In the genomic region with DNA sequence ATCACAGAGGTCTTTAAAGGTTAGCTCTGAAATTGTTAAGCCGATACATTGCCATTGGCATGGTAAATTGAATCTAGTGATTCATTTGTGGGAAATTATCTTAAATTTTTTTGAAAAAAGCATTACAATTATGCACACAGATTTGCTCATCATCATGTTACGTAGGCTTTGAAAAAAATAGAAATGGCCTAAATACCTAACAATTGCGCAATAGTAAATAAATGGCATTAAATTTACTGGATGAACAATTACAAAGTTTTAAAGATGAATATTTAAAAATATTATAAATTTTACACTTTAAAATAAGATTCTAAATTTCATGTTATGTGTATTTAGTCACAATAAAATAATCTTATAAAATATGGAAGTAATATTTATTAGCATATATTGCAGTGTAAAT, we compare ENCODE assay signal across 29 cellular contexts.
"Had no signal": no experiment of that assay in that cellular context is flagged by ENCODE, and none has a peak within 500 bp of the region (broad histone marks: within the 10 kb centered on the region; RNA-seq: fewer than 3 reads in every experiment).

No MANE protein-coding gene starts in this region.

- H3K4me1 ChIP-seq: gastroesophageal sphincter, heart left ventricle, left ventricle myocardium inferior, lower lobe of right lung, psoas muscle, spleen, testis, tibial artery had no signal

- H3K4me1 Mint-ChIP-seq: naive thymus-derived CD8-positive, alpha-beta T cell; stimulated activated memory B cell treated with anti-CD40 and anti-IgM and Interleukin-4, amounts not matched to agents 10 μg/mL and 1 μg/mL and 100 μg/mL, for 72 hours had no signal

- FAIRE-seq: islet of Langerhans had no signal

- H3K9me3 ChIP-seq: gastroesophageal sphincter, lower lobe of right lung, psoas muscle, testis, tibial artery had no signal

- ATAC-seq: esophagus mucosa; gastroesophageal sphincter; heart left ventricle; left colon; lower lobe of right lung; naive thymus-derived CD8-positive, alpha-beta T cell; psoas muscle; right cardiac atrium; stimulated activated memory B cell treated with anti-CD40 and anti-IgM and Interleukin-4, amounts not matched to agents 10 μg/mL and 1 μg/mL and 100 μg/mL, for 72 hours; stimulated activated naive CD8-positive, alpha-beta T cell treated with anti-CD3 and anti-CD28 coated beads, Interleukin-15, Interleukin-2, amounts not matched to agents 100 U/mL and 50 U/mL, for 24 hours had no signal

- H3K4me3 Mint-ChIP-seq: naive thymus-derived CD8-positive, alpha-beta T cell; nephron progenitor cell; stimulated activated memory B cell treated with anti-CD40 and anti-IgM and Interleukin-4, amounts not matched to agents 10 μg/mL and 1 μg/mL and 100 μg/mL, for 72 hours; type B pancreatic cell had no signal

- H3K36me3 Mint-ChIP-seq: naive thymus-derived CD8-positive, alpha-beta T cell; stimulated activated memory B cell treated with anti-CD40 and anti-IgM and Interleukin-4, amounts not matched to agents 10 μg/mL and 1 μg/mL and 100 μg/mL, for 72 hours; type B pancreatic cell had no signal

- H3K27me3 ChIP-seq: gastroesophageal sphincter, heart left ventricle, spleen, testis, tibial artery had no signal

- H3K27ac Mint-ChIP-seq: naive thymus-derived CD8-positive, alpha-beta T cell; nephron progenitor cell; stimulated activated memory B cell treated with anti-CD40 and anti-IgM and Interleukin-4, amounts not matched to agents 10 μg/mL and 1 μg/mL and 100 μg/mL, for 72 hours; type B pancreatic cell had no signal

- H3K36me3 ChIP-seq: gastroesophageal sphincter, heart left ventricle, left ventricle myocardium inferior, lower lobe of right lung, spleen, tibial artery had no signal

- H3K27ac ChIP-seq: dorsolateral prefrontal cortex, epithelial cell of prostate, gastroesophageal sphincter, heart left ventricle, left ventricle myocardium inferior, lower lobe of right lung, psoas muscle, skin epidermis, spleen, testis, tibial artery had no signal

- DNase-seq: cortex of kidney; dorsolateral prefrontal cortex; effector CD4-positive, alpha-beta T cell; foreskin fibroblast; heart left ventricle; hippocampal formation; kidney glomerular epithelial cell; left colon; left ventricle myocardium inferior; lower lobe of right lung; naive thymus-derived CD8-positive, alpha-beta T cell; nephron progenitor cell; nucleus accumbens; posterior cingulate gyrus; psoas muscle; right cardiac atrium; spleen; stimulated activated CD4-positive, alpha-beta T cell treated with anti-CD3 and anti-CD28 coated beads, Interleukin-4, amount 100 ng/mL, for 4 hours; stimulated activated naive CD8-positive, alpha-beta T cell treated with anti-CD3 and anti-CD28 coated beads, Interleukin-15, Interleukin-2, amounts not matched to agents 100 U/mL and 50 U/mL, for 24 hours; substantia nigra; testis; tibial artery had no signal

- H3K4me3 ChIP-seq: dorsolateral prefrontal cortex, gastroesophageal sphincter, heart left ventricle, left ventricle myocardium inferior, lower lobe of right lung, psoas muscle, skin epidermis, spleen, testis, tibial artery had no signal

- H3K27me3 Mint-ChIP-seq: stimulated activated memory B cell treated with anti-CD40 and anti-IgM and Interleukin-4, amounts not matched to agents 10 μg/mL and 1 μg/mL and 100 μg/mL, for 72 hours; type B pancreatic cell had no signal

- H3K9me3 Mint-ChIP-seq: stimulated activated memory B cell treated with anti-CD40 and anti-IgM and Interleukin-4, amounts not matched to agents 10 μg/mL and 1 μg/mL and 100 μg/mL, for 72 hours had no signal
